ENCODE assay signal across 18 cellular contexts in genomic region chr9:131013015-131013755, GRCh38. TPM values are rescaled to one million over a fixed set of nuclear protein-coding genes. Genes with fewer than 3 reads are reported as not detected.
DNase-seq lines count a peak whose midpoint lies in the region; ATAC-seq and TF ChIP-seq lines count a peak whose summit lies in the region.
"Had no signal": no experiment of that assay in that cellular context is flagged by ENCODE, and none has a peak within 500 bp of the region (broad histone marks: within the 10 kb centered on the region; RNA-seq: fewer than 3 reads in every experiment).

No MANE protein-coding gene starts in this region.

- no peak overlapping the region for H3K4me3 ChIP-seq in HUES6 (ENCODE audit: low read depth, low read length)
- H3K4me3 ChIP-seq in endodermal cell (ENCODE audit: low read length): no peak overlapping the region
- H3K4me3 ChIP-seq in neuronal stem cell (ENCODE audit: low read length in 2 of 2): no peak overlapping the region
- no peak overlapping the region for H3K4me3 ChIP-seq in vagina
- H3K4me3 ChIP-seq in dorsolateral prefrontal cortex: no peak overlapping the region
- H3K4me3 ChIP-seq: BLaER1 treated with 17β-estradiol and CSF1 and Interleukin-3, amounts not matched to agents 10 nM and 100 nM; SK-N-MC had no signal

- H3K9me3 Mint-ChIP-seq in endodermal cell: no peaks in the 10 kb centered on the region
- H3K9me3 Mint-ChIP-seq: H9 had no signal

- 94 to 97% methylated on average over 18 to 22 of the region's 22 CpGs for WGBS in endodermal cell (ENCODE audit: insufficient coverage in 1 of 2, insufficient read length in 1 of 2), 2 experiments
- no CpG with 5 or more reads among the region's 22 CpGs for WGBS in neuronal stem cell (ENCODE audit: extremely low coverage in 2 of 2, insufficient read length in 2 of 2, insufficient replicate concordance in 1 of 2), 2 donors

- H3K27ac Mint-ChIP-seq in endodermal cell: peak overlapping the region; percentile 78

- no peak overlapping the region for H2BK15ac ChIP-seq in neuronal stem cell (ENCODE audit: low read length)

- H3K9me3 ChIP-seq in HUES6 (ENCODE audit: control insufficient read depth, insufficient read depth, low read depth, low read length): no peaks in the 10 kb centered on the region
- H3K9me3 ChIP-seq in endodermal cell (ENCODE audit: control insufficient read depth, low read length): no peaks in the 10 kb centered on the region
- H3K9me3 ChIP-seq in neuronal stem cell (replicated peaks in 1 of 2; ENCODE audit: control insufficient read depth in 2 of 2, insufficient read depth in 1 of 2, low read depth in 1 of 2, low read length in 2 of 2): peaks cover 4 to 5% of the 10 kb centered on the region in 2 donors
- no peaks in the 10 kb centered on the region for H3K9me3 ChIP-seq in vagina
- H3K9me3 ChIP-seq: BLaER1 treated with 17β-estradiol and CSF1 and Interleukin-3, amounts not matched to agents 10 nM and 100 nM had no signal

- peaks cover 30% of the 10 kb centered on the region for H3K4me1 Mint-ChIP-seq in endodermal cell

- no peaks in the 10 kb centered on the region for H3K79me1 ChIP-seq in neuronal stem cell (ENCODE audit: low read depth, low read length)

- ATAC-seq in GM21515 (IDR thresholded peaks at IDR 0.05; ENCODE audit: unreplicated experiment) (no peak), GM21723 (IDR thresholded peaks at IDR 0.05; ENCODE audit: unreplicated experiment) (no peak)

- peak overlapping the region; percentile 19; the same call in 1 of the 2 replicates for H3K27ac ChIP-seq in HUES6 (ENCODE audit: low read depth, low read length)
- no peak overlapping the region for H3K27ac ChIP-seq in endodermal cell (ENCODE audit: low read depth, low read length)
- no peak overlapping the region for H3K27ac ChIP-seq in neuronal stem cell (replicated peaks; ENCODE audit: low read length)
- peak overlapping the region; percentile 1 for H3K27ac ChIP-seq in vagina
- H3K27ac ChIP-seq in dorsolateral prefrontal cortex: peak overlapping the region in 12 of 59 donors; percentile 0 to 42 (median 21)
- H3K27ac ChIP-seq: BLaER1 treated with 17β-estradiol and CSF1 and Interleukin-3, amounts not matched to agents 10 nM and 100 nM; SK-N-MC had no signal

- peak overlapping the region; percentile 66 for H2AFZ ChIP-seq in neuronal stem cell (ENCODE audit: low read length)

- no peak overlapping the region for H2BK120ac ChIP-seq in neuronal stem cell (ENCODE audit: low read depth, low read length)

- no peak overlapping the region for H3K4me2 ChIP-seq in neuronal stem cell (ENCODE audit: insufficient read depth, low read length, poor library complexity, severe bottlenecking)

- no peak for TF ChIP-seq POLR2A in vagina (IDR thresholded peaks at IDR 0.05)

- H4K91ac ChIP-seq in neuronal stem cell (ENCODE audit: low read depth, low read length, poor library complexity): no peak overlapping the region

- peak overlapping the region; percentile 96 for H3K23ac ChIP-seq in neuronal stem cell (ENCODE audit: low read depth, low read length, poor library complexity)

- no peak for TF ChIP-seq CTCF in endodermal cell (conservative IDR thresholded peaks at IDR 0.05)
- no peak for TF ChIP-seq CTCF in vagina (IDR thresholded peaks at IDR 0.05)
- no peak for TF ChIP-seq CTCF in dorsolateral prefrontal cortex (IDR thresholded peaks at IDR 0.05 in 54 of 56, conservative IDR thresholded peaks at IDR 0.05 in 2 of 56; ENCODE audit: low read depth in 1 of 56, partially characterized antibody in 56 of 56)

- peaks cover 2% of the 10 kb centered on the region for H3K36me3 Mint-ChIP-seq in endodermal cell (ENCODE audit: low read depth)

- intact Hi-C loops in vagina (cut with DNase I): no loop called here
- intact Hi-C loops in dorsolateral prefrontal cortex (cut with DNase I): loop anchor here in 1 of 2 donors (5.0 kb wide), 1 partner anchor 66 kb away; no protein-coding TSS in a partner anchor

- H3K27me3 ChIP-seq in HUES6 (ENCODE audit: control insufficient read depth, insufficient read depth, low read length): peaks cover 11% of the 10 kb centered on the region
- peaks cover 6% of the 10 kb centered on the region for H3K27me3 ChIP-seq in endodermal cell (ENCODE audit: control insufficient read depth, insufficient read depth, low read length, poor library complexity, severe bottlenecking)
- H3K27me3 ChIP-seq in neuronal stem cell (ENCODE audit: control insufficient read depth in 3 of 3, insufficient read depth in 3 of 3, low read depth in 1 of 3, low read length in 3 of 3): peaks cover 10 to 60% (median 22%) of the 10 kb centered on the region in 3 experiments
- no peaks in the 10 kb centered on the region for H3K27me3 ChIP-seq in vagina
- H3K27me3 ChIP-seq in dorsolateral prefrontal cortex: peaks cover 0 to 19% (median 4%) of the 10 kb centered on the region in 45 donors

- H3K36me3 ChIP-seq in HUES6 (ENCODE audit: control insufficient read depth, insufficient read depth, low read length) (0 out of 2 replicates have a peak, but pooled peaks cover 3% of the 10 kb centered on the region), endodermal cell (ENCODE audit: control insufficient read depth, insufficient read depth, low read length) (no peaks in the 10 kb centered on the region), neuronal stem cell (replicated peaks in 1 of 2; ENCODE audit: control insufficient read depth in 2 of 2, insufficient read depth in 2 of 2, low read length in 2 of 2) (no peaks in the 10 kb centered on the region), vagina (no peaks in the 10 kb centered on the region)
- H3K36me3 ChIP-seq: BLaER1 treated with 17β-estradiol and CSF1 and Interleukin-3, amounts not matched to agents 10 nM and 100 nM had no signal

- no peak overlapping the region for H3K4ac ChIP-seq in neuronal stem cell (ENCODE audit: low read length)

- H3K4me1 ChIP-seq in HUES6 (ENCODE audit: control insufficient read depth, insufficient read depth, low read length) (peaks cover 42% of the 10 kb centered on the region), endodermal cell (ENCODE audit: control insufficient read depth, insufficient read depth, low read length) (peaks cover 6% of the 10 kb centered on the region), neuronal stem cell (ENCODE audit: control insufficient read depth in 2 of 2, insufficient read depth in 1 of 2, low read depth in 1 of 2, low read length in 2 of 2) (peaks cover 12 to 16% of the 10 kb centered on the region in 2 donors), vagina (peaks cover 21% of the 10 kb centered on the region)

- peak overlapping the region; percentile 15 for H3K9ac ChIP-seq in HUES6 (ENCODE audit: low read length)
- H3K9ac ChIP-seq in endodermal cell (ENCODE audit: extremely low read depth, low read length, poor library complexity, severe bottlenecking): no peak overlapping the region
- H3K9ac ChIP-seq in neuronal stem cell (ENCODE audit: low read depth, low read length, poor library complexity): no peak overlapping the region
- H3K9ac ChIP-seq: BLaER1 treated with 17β-estradiol and CSF1 and Interleukin-3, amounts not matched to agents 10 nM and 100 nM had no signal

- H2BK12ac ChIP-seq in neuronal stem cell (ENCODE audit: low read length): peak overlapping the region; percentile 58

- no peak overlapping the region for H2BK5ac ChIP-seq in neuronal stem cell (ENCODE audit: low read length)

- peak overlapping the region; percentile 47 for H3K14ac ChIP-seq in neuronal stem cell (ENCODE audit: low read length)

- DNase-seq in endodermal cell (no peak), neuronal stem cell (ENCODE audit: low spot score) (no peak), vagina (ENCODE audit: extremely low spot score in 2 of 2) (no peak), dorsolateral prefrontal cortex (no peak)
- DNase-seq: DMS79 treated with DMSO at 0.1 percent for 48 hours, H9, NCI-H1105 treated with DMSO at 0.1 percent for 48 hours, NCI-H1694, NCI-H2081 treated with DMSO at 0.1 percent for 48 hours, NCI-H524, SHP77 had no signal

- H3K18ac ChIP-seq in neuronal stem cell (ENCODE audit: low read length): peak overlapping the region; percentile 78

- peak overlapping the region; percentile 77 for H2AK5ac ChIP-seq in neuronal stem cell (ENCODE audit: low read depth, low read length)

- H3K27me3 Mint-ChIP-seq in endodermal cell (ENCODE audit: insufficient read depth): peaks cover 5% of the 10 kb centered on the region

- H4K8ac ChIP-seq in neuronal stem cell (ENCODE audit: low read depth, low read length): no peak overlapping the region

- H3K4me3 Mint-ChIP-seq in endodermal cell: no peak overlapping the region
- H3K4me3 Mint-ChIP-seq: H9 had no signal

RNA-seq across cellular contexts. Expression of gene LAMC3, which starts 4.2 kb away (rescaled TPM):
- total RNA-seq in endodermal cell (10 to 100 TPM; 16.7 to 41.2 TPM), vagina (13.3 TPM), dorsolateral prefrontal cortex (10 to 100 TPM in 3 of 120 experiments, 1 to 10 TPM in 117; 1.4 to 14.2 (median 4.7) TPM)
- polyA plus RNA-seq in endodermal cell (2013, experiment 1 of 2): 4.3 TPM
- polyA plus RNA-seq in endodermal cell (2013, experiment 2 of 2): 4.6 TPM
- polyA plus RNA-seq in neuronal stem cell (2013, experiment 1 of 2): 0.03 TPM
- 0.07 TPM for polyA plus RNA-seq in neuronal stem cell (2013, experiment 2 of 2)
- total RNA-seq: HT-29, RPMI7951 had no signal

Comparison
In these comparisons a context has a peak if more than half of its experiments do, and no peak if none do; other contexts are left out.
1. H3K27ac ChIP-seq: peak in HUES6 (single experiment) and vagina (single experiment); none in endodermal cell (single experiment) and neuronal stem cell (single experiment).